ENCODE assay signal across 11 cellular contexts in genomic region chr1:150532860-150533259, GRCh38. TPM values are rescaled to one million over a fixed set of nuclear protein-coding genes. Genes with fewer than 3 reads are reported as not detected.
DNase-seq lines count a peak whose midpoint lies in the region; ATAC-seq and TF ChIP-seq lines count a peak whose summit lies in the region.
"Had no signal": no experiment of that assay in that cellular context is flagged by ENCODE, and none has a peak within 500 bp of the region (broad histone marks: within the 10 kb centered on the region; RNA-seq: fewer than 3 reads in every experiment).

No MANE protein-coding gene starts in this region.

- intact Hi-C loops in Right ventricle myocardium superior (cut with DNase I) = loop anchor here (5.0 kb wide), 1 partner anchor 66 kb away; no protein-coding TSS in a partner anchor
- intact Hi-C loops in left ventricle myocardium superior (cut with micrococcal nuclease) = no loop called here

- H3K4me1 Mint-ChIP-seq in endothelial cell (ENCODE audit: unreplicated experiment) = peaks cover 4% of the 10 kb centered on the region
- H3K4me1 Mint-ChIP-seq in neural crest cell = peaks cover 14% of the 10 kb centered on the region
- peaks cover 19% of the 10 kb centered on the region for H3K4me1 Mint-ChIP-seq in type B pancreatic cell (ENCODE audit: unreplicated experiment)

- peaks cover 8% of the 10 kb centered on the region for H3K36me3 Mint-ChIP-seq in endothelial cell (ENCODE audit: low read depth, unreplicated experiment)
- H3K36me3 Mint-ChIP-seq in neural crest cell (ENCODE audit: low read depth) = no peaks in the 10 kb centered on the region
- H3K36me3 Mint-ChIP-seq in type B pancreatic cell = no peaks in the 10 kb centered on the region

- H3K9me3 Mint-ChIP-seq in endothelial cell (ENCODE audit: unreplicated experiment) = no peaks in the 10 kb centered on the region
- no peaks in the 10 kb centered on the region for H3K9me3 Mint-ChIP-seq in neural crest cell
- no peaks in the 10 kb centered on the region for H3K9me3 Mint-ChIP-seq in type B pancreatic cell

- TF ChIP-seq CTCF in endothelial cell (IDR thresholded peaks at IDR 0.05; ENCODE audit: unreplicated experiment) = no peak
- peak; percentile 19 for TF ChIP-seq CTCF in neural crest cell (conservative IDR thresholded peaks at IDR 0.05)
- peak; percentile 22 for TF ChIP-seq CTCF in type B pancreatic cell (conservative IDR thresholded peaks at IDR 0.05)

- DNase-seq in Right ventricle myocardium superior = peak; percentile 52
- DNase-seq in left ventricle myocardium superior = no peak
- no peak for DNase-seq in endothelial cell (ENCODE audit: low spot score)
- no peak for DNase-seq in neural crest cell (ENCODE audit: low read depth, low spot score)
- no peak for DNase-seq in type B pancreatic cell (ENCODE audit: extremely low spot score, unreplicated experiment)
- no peak for DNase-seq in iPS-NIHi7 (ENCODE audit: extremely low spot score)
- no peak for DNase-seq in superior temporal gyrus (ENCODE audit: extremely low spot score)

- H3K27ac Mint-ChIP-seq in endothelial cell (ENCODE audit: unreplicated experiment) (peak overlapping the region; percentile 48), neural crest cell (ENCODE audit: unreplicated experiment) (no peak overlapping the region), type B pancreatic cell (peak overlapping the region; percentile 63)

- ATAC-seq in Right ventricle myocardium superior (ENCODE audit: poor library complexity) = no peak
- ATAC-seq in left ventricle myocardium superior = no peak
- no peak for ATAC-seq in HG02759 (IDR thresholded peaks at IDR 0.05; ENCODE audit: unreplicated experiment)

- H3K27me3 Mint-ChIP-seq in endothelial cell (ENCODE audit: unreplicated experiment) = peaks cover 2% of the 10 kb centered on the region
- no peaks in the 10 kb centered on the region for H3K27me3 Mint-ChIP-seq in neural crest cell (ENCODE audit: low read depth)
- no peaks in the 10 kb centered on the region for H3K27me3 Mint-ChIP-seq in type B pancreatic cell

- peak overlapping the region; percentile 12 for H3K4me3 Mint-ChIP-seq in endothelial cell (ENCODE audit: unreplicated experiment)
- H3K4me3 Mint-ChIP-seq in neural crest cell = peak overlapping the region; percentile 2
- peak overlapping the region; percentile 7 for H3K4me3 Mint-ChIP-seq in type B pancreatic cell

RNA-seq across cellular contexts. Expression of gene ADAMTSL4, which starts 16.3 kb away (rescaled TPM):
- total RNA-seq in Right ventricle myocardium superior (64.4 TPM), left ventricle myocardium superior (77.7 TPM), endothelial cell (ENCODE audit: unreplicated experiment) (0.36 TPM), neural crest cell (0.32 and 0.44 TPM in 2 replicates), type B pancreatic cell (ENCODE audit: low replicate concordance) (12.5 and 24.6 TPM in 2 replicates)

RNA-seq across cellular contexts. Expression of gene FALEC, which starts 17.3 kb away (rescaled TPM):
- total RNA-seq in Right ventricle myocardium superior (not detected), left ventricle myocardium superior (not detected), endothelial cell (ENCODE audit: unreplicated experiment) (1.2 TPM), neural crest cell (1.2 and 1.3 TPM in 2 replicates), type B pancreatic cell (ENCODE audit: low replicate concordance) (0.55 and 0.80 TPM in 2 replicates)
- total RNA-seq: left cardiac atrium, LHCN-M2, SJSA1 had no signal

RNA-seq across cellular contexts. Expression of gene ECM1, which starts 25.0 kb away (rescaled TPM):
- 16.7 TPM for total RNA-seq in Right ventricle myocardium superior
- 14.0 TPM for total RNA-seq in left ventricle myocardium superior
- 637 TPM for total RNA-seq in endothelial cell (ENCODE audit: unreplicated experiment)
- 5.3 and 5.5 TPM in 2 replicates for total RNA-seq in neural crest cell
- 31.5 and 33.8 TPM in 2 replicates for total RNA-seq in type B pancreatic cell (ENCODE audit: low replicate concordance)

RNA-seq across cellular contexts. Expression of gene TARS2, which starts 45.6 kb away (rescaled TPM):
- total RNA-seq in Right ventricle myocardium superior (28.0 TPM), left ventricle myocardium superior (31.3 TPM), endothelial cell (ENCODE audit: unreplicated experiment) (16.6 TPM), neural crest cell (30.0 and 31.1 TPM in 2 replicates), type B pancreatic cell (ENCODE audit: low replicate concordance) (30.2 and 36.6 TPM in 2 replicates)

RNA-seq across cellular contexts. Expression of gene MCL1, which starts 46.5 kb away (rescaled TPM):
- total RNA-seq in Right ventricle myocardium superior (85.9 TPM), left ventricle myocardium superior (93.5 TPM), endothelial cell (ENCODE audit: unreplicated experiment) (193 TPM), neural crest cell (179 and 186 TPM in 2 replicates), type B pancreatic cell (ENCODE audit: low replicate concordance) (187 and 280 TPM in 2 replicates)

Comparison
In these comparisons a context has a peak if more than half of its experiments do, and no peak if none do; other contexts are left out.
1. RNA of gene ECM1, which starts 25.0 kb away (total RNA-seq): 637 TPM in endothelial cell (single experiment); 31.5 to 33.8 TPM in type B pancreatic cell, 16.7 TPM in Right ventricle myocardium superior (single experiment), 14.0 TPM in left ventricle myocardium superior (single experiment) and 5.3 to 5.5 TPM in neural crest cell; every median in the first group is over 10 times any median in the second.
2. Peak in every context shown above with its lines, with median percentiles within 50 percentile points of each other: H3K4me3 Mint-ChIP-seq.